Comparison of ENCODE assay signal across 1 cellular context in the genomic region with DNA sequence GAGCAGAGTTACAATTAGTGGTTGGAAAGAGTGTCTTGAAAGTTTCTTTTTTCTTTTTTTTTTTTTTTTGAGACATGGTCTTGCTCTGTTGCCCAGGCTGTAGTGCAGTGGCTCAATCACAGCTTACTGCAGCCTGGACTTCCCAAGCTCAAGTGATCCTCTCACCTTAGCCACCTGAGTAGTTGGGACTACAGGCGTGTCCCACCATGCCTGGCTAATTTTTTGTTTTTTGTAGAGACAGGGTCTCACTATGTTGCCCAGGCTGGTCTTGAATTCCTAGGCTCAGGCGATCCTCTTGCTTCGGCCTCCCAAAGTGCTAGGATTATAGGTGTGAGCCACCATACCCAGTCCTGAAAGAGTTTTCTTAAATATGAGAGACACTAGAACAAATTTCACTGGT.
A peak's percentile ranks its signal among the peaks of the same experiment; 100 is the strongest.
TF ChIP-seq lines count a peak whose summit lies in the region.

No MANE protein-coding gene starts in this region.

TF ChIP-seq in HEK293, 187 proteins besides CTCF, POLR2A, EP300 and RAD21:
- peak; percentile 97 for TF ChIP-seq ZNF121 (tag by site-specific recombination; IDR thresholded peaks at IDR 0.05)
